9 cellular contexts compared by ENCODE assay signal in genomic region chr20:50305636-50306477, GRCh38.
DNase-seq lines count a peak whose midpoint lies in the region; ATAC-seq and TF ChIP-seq lines count a peak whose summit lies in the region.
"Had no signal": no experiment of that assay in that cellular context is flagged by ENCODE, and none has a peak within 500 bp of the region (broad histone marks: within the 10 kb centered on the region; RNA-seq: fewer than 3 reads in every experiment).

No MANE protein-coding gene starts in this region.

- no peaks in the 10 kb centered on the region for H3K9me3 Mint-ChIP-seq in osteocyte (ENCODE audit: unreplicated experiment)
- H3K9me3 Mint-ChIP-seq: activated naive CD8-positive, alpha-beta T cell treated with anti-CD3 and anti-CD28 coated beads, Interleukin-2, amount 10 ng/mL, durations not matched to agents 7 days and 5 days had no signal

- H3K27me3 Mint-ChIP-seq in osteocyte (ENCODE audit: unreplicated experiment) = no peaks in the 10 kb centered on the region

- 50 to 57% methylated on average over 18 to 19 of the region's 19 CpGs for WGBS in esophagus, 2 donors

- H3K4me1 Mint-ChIP-seq in osteocyte (ENCODE audit: unreplicated experiment) = peaks cover 56% of the 10 kb centered on the region

- TF ChIP-seq CTCF in osteocyte (IDR thresholded peaks at IDR 0.05) = no peak

- H3K27ac Mint-ChIP-seq in osteocyte (ENCODE audit: unreplicated experiment) = peak overlapping the region; percentile 56
- H3K27ac Mint-ChIP-seq: activated naive CD8-positive, alpha-beta T cell treated with anti-CD3 and anti-CD28 coated beads, Interleukin-2, amount 10 ng/mL, durations not matched to agents 7 days and 5 days had no signal

- in situ Hi-C loops in Caki2 (cut with HindIII; ENCODE audit: low pct_unique_long_range_greater_than_20kb, low sequenced_read_pairs) = no loop called here

- peak; percentile 65 for DNase-seq in Caki2 (ENCODE audit: low read depth)
- peak; percentile 69 for DNase-seq in NCI-H510A treated with DMSO at 0.1 percent for 48 hours (lab: John Stamatoyannopoulos, UW)
- DNase-seq in osteocyte (ENCODE audit: extremely low spot score, unreplicated experiment) = no peak
- no peak for DNase-seq in activated T-cell treated with anti-CD3 and anti-CD28 coated beads for 4 hours
- DNase-seq in Kasumi-1 (lab: John Stamatoyannopoulos, UW) = no peak
- DNase-seq: activated naive CD8-positive, alpha-beta T cell treated with anti-CD3 and anti-CD28 coated beads, Interleukin-2, amount 10 ng/mL, durations not matched to agents 7 days and 5 days had no signal

- H3K36me3 ChIP-seq in esophagus (ENCODE audit: control insufficient read depth in 2 of 2, insufficient read depth in 2 of 2, low read length in 1 of 2) = no peaks in the 10 kb centered on the region

- no peaks in the 10 kb centered on the region for H3K36me3 Mint-ChIP-seq in osteocyte (ENCODE audit: unreplicated experiment)
- H3K36me3 Mint-ChIP-seq: activated naive CD8-positive, alpha-beta T cell treated with anti-CD3 and anti-CD28 coated beads, Interleukin-2, amount 10 ng/mL, durations not matched to agents 7 days and 5 days had no signal

- peaks cover 0 to 15% of the 10 kb centered on the region in 2 donors for H3K4me1 ChIP-seq in esophagus (ENCODE audit: control insufficient read depth in 2 of 2, insufficient read depth in 2 of 2, low read length in 1 of 2)

- no peaks in the 10 kb centered on the region for H3K9me3 ChIP-seq in esophagus (ENCODE audit: control insufficient read depth in 2 of 2, insufficient read depth in 1 of 2, low read depth in 1 of 2, low read length in 1 of 2)

- no peak for ATAC-seq in GM19467 (IDR thresholded peaks at IDR 0.05; ENCODE audit: unreplicated experiment)
- no peak for ATAC-seq in GM18498 (IDR thresholded peaks at IDR 0.05; ENCODE audit: unreplicated experiment)

- no peak overlapping the region for H3K4me3 Mint-ChIP-seq in osteocyte (ENCODE audit: unreplicated experiment)
- H3K4me3 Mint-ChIP-seq: activated naive CD8-positive, alpha-beta T cell treated with anti-CD3 and anti-CD28 coated beads, Interleukin-2, amount 10 ng/mL, durations not matched to agents 7 days and 5 days had no signal

- H3K27ac ChIP-seq in esophagus (ENCODE audit: low read depth in 2 of 2, low read length in 1 of 2) = peak overlapping the region; percentile 66

- no peak overlapping the region for H3K4me3 ChIP-seq in esophagus (ENCODE audit: low read depth in 1 of 2, low read length in 2 of 2)

- no peaks in the 10 kb centered on the region for H3K27me3 ChIP-seq in esophagus (ENCODE audit: control insufficient read depth in 1 of 2, insufficient read depth in 2 of 2, low read length in 2 of 2)

Comparison
In these comparisons a context has a peak if more than half of its experiments do, and no peak if none do; other contexts are left out.
1. DNase-seq: peak in Caki2 (single experiment) and NCI-H510A treated with DMSO at 0.1 percent for 48 hours (single experiment); none in osteocyte (single experiment), activated T-cell treated with anti-CD3 and anti-CD28 coated beads for 4 hours (single experiment) and Kasumi-1 (0 of 2).